27 cellular contexts compared by ENCODE assay signal in the genomic region with DNA sequence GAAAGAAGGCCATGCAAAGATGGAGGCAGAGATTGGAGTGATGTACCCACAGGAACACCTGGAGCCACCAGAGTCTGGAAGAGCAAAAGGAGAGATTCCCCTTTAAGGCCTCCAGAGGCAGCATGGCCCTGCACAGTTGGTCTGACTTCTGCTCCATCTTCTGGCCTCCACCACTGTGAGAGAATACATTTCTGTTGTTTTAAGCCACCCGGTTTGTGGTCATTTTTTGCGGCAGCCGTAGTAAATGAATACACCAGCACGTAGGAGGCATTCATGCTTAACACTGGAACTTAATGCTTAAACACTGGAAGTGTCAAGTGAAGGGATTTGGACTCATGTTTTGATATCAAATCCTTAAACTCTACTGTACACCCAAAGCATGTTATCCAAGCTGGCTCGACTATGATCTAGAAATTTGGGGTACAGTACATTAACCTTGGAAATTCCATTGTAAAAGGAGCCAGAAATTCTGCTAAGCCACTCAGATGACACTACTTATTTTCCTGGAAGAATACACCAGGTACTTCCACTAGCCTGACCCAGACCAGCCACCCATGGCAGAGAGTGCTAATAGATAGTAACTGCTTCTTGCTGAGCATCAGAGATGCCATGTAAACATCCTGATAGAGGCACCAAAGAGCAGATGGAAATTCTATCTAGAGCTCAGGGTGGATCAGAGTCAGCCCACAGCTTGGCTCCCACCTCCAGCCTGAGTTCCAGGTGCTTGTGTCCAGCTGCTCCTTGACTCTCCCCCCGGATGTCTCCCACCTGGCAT.
DNase-seq lines count a peak whose midpoint lies in the region; ATAC-seq, FAIRE-seq and TF ChIP-seq lines count a peak whose summit lies in the region.
"Had no signal": no experiment of that assay in that cellular context is flagged by ENCODE, and none has a peak within 500 bp of the region (broad histone marks: within the 10 kb centered on the region; RNA-seq: fewer than 3 reads in every experiment).

No MANE protein-coding gene starts in this region.

- no peak overlapping the region for H2AFZ ChIP-seq in GM23338
- H2AFZ ChIP-seq: PC-9 had no signal

- H3K9me3 ChIP-seq in BE2C (no peaks in the 10 kb centered on the region), prostate gland (no peaks in the 10 kb centered on the region)

- no peaks in the 10 kb centered on the region for H3K27me3 ChIP-seq in BE2C
- no peaks in the 10 kb centered on the region for H3K27me3 ChIP-seq in GM23338 (ENCODE audit: insufficient read depth)
- H3K27me3 ChIP-seq in prostate gland (replicated peaks; ENCODE audit: insufficient read depth), result no peaks in the 10 kb centered on the region

- H3K9me3 Mint-ChIP-seq in GM23338, result no peaks in the 10 kb centered on the region

- TF ChIP-seq POLR2A in prostate gland (IDR thresholded peaks at IDR 0.05) (no peak), GM12892 (IDR thresholded peaks at IDR 0.05; ENCODE audit: low read depth, low read length) (no peak)

- peaks cover 6% of the 10 kb centered on the region for H3K4me1 Mint-ChIP-seq in GM23338
- H3K4me1 Mint-ChIP-seq: IgD-negative memory B cell had no signal

- no peak overlapping the region for H3K27ac Mint-ChIP-seq in GM23338
- H3K27ac Mint-ChIP-seq: IgD-negative memory B cell had no signal

- H3K36me3 ChIP-seq in BE2C, result no peaks in the 10 kb centered on the region
- H3K36me3 ChIP-seq in GM23338 (ENCODE audit: insufficient read depth), result no peaks in the 10 kb centered on the region
- no peaks in the 10 kb centered on the region for H3K36me3 ChIP-seq in prostate gland

- H3K36me3 Mint-ChIP-seq in GM23338 (ENCODE audit: low read depth), result no peaks in the 10 kb centered on the region
- H3K36me3 Mint-ChIP-seq: IgD-negative memory B cell had no signal

- H4K20me1 ChIP-seq in GM23338 (replicated peaks; ENCODE audit: insufficient read depth), result no peaks in the 10 kb centered on the region

- FAIRE-seq in GM12892 (lab: Jason Lieb, UNC), result no peak
- FAIRE-seq: D721Med, GM12891, H1 had no signal

- no peaks in the 10 kb centered on the region for H3K79me2 ChIP-seq in GM23338 (replicated peaks; ENCODE audit: insufficient read depth)

- no peaks in the 10 kb centered on the region for H3F3A ChIP-seq in GM23338 (replicated peaks; ENCODE audit: low read depth)

- intact Hi-C loops in prostate gland (cut with DNase I), result no loop called here

- no peak overlapping the region for H3K4me3 Mint-ChIP-seq in GM23338
- H3K4me3 Mint-ChIP-seq: IgD-negative memory B cell had no signal

- H3K9me2 ChIP-seq in GM23338 (ENCODE audit: insufficient read depth), result no peaks in the 10 kb centered on the region

- 92% methylated on average over 6 of the region's 6 CpGs for WGBS in prostate gland

- DNase-seq in DMS 273 (lab: John Stamatoyannopoulos, UW; ENCODE audit: unreplicated experiment) (peak; percentile 11), DMS 273 treated with DMSO at 0.1 percent for 48 hours (lab: John Stamatoyannopoulos, UW) (no peak), BE2C (no peak), choroid plexus epithelial cell (ENCODE audit: low read depth) (no peak), kidney tubule cell (ENCODE audit: low spot score) (peak; percentile 83), GM23338 (ENCODE audit: low spot score) (no peak), prostate gland (ENCODE audit: low spot score) (no peak), GM12892 (ENCODE audit: insufficient read length) (no peak)
- DNase-seq: ACHN; DMS79 treated with DMSO at 0.1 percent for 48 hours; GF-D8; HCEC 1CT; MM.1S; NCI-H1694; NCI-H2029 treated with DMSO at 0.1 percent for 48 hours; NCI-H2227 treated with DMSO at 0.1 percent for 48 hours; NCI-H526 treated with DMSO at 0.1 percent for 48 hours; NK-92 treated with Interleukin-12 subunit alpha and Interleukin-12 subunit beta, amount 100 ng/mL, for 24 hours; PC-9; Right ventricle myocardium superior; RPMI8226 had no signal

- no peak overlapping the region for H3K4me3 ChIP-seq in BE2C (ENCODE audit: low read depth, low read length)
- no peak overlapping the region for H3K4me3 ChIP-seq in choroid plexus epithelial cell (ENCODE audit: low read depth, low read length)
- H3K4me3 ChIP-seq in GM23338, result no peak overlapping the region
- H3K4me3 ChIP-seq in prostate gland, result no peak overlapping the region
- H3K4me3 ChIP-seq: PC-9 had no signal

- TF ChIP-seq CTCF in BE2C (IDR thresholded peaks at IDR 0.05; ENCODE audit: low read depth, low read length) (0 out of 2 replicates have a peak, but pooled peaks have one; percentile 12), choroid plexus epithelial cell (conservative IDR thresholded peaks at IDR 0.05; ENCODE audit: low read depth, low read length) (peak; percentile 24), GM23338 (conservative IDR thresholded peaks at IDR 0.05; ENCODE audit: low read depth in 2 of 2) (no peak), prostate gland (IDR thresholded peaks at IDR 0.05) (no peak)

- no peak for ATAC-seq in GM23338

- H3K4me1 ChIP-seq in BE2C (peaks cover 22% of the 10 kb centered on the region), GM23338 (ENCODE audit: insufficient read depth) (peaks cover 3% of the 10 kb centered on the region; the same call in 1 of the 2 replicates), prostate gland (replicated peaks) (peaks cover 4% of the 10 kb centered on the region)

- peaks cover 1% of the 10 kb centered on the region for H3K27me3 Mint-ChIP-seq in GM23338 (ENCODE audit: insufficient read depth, low read depth, poor library complexity)

- H3K27ac ChIP-seq in GM23338 (ENCODE audit: low read depth) (no peak overlapping the region), prostate gland (no peak overlapping the region)
- H3K27ac ChIP-seq: 22Rv1, KMS-11, PC-9 had no signal

- no peak overlapping the region for H3K4me2 ChIP-seq in GM23338
- H3K4me2 ChIP-seq: KMS-11, PC-9 had no signal

TF ChIP-seq in GM23338, 12 proteins besides CTCF, POLR2A, EP300 and RAD21 (continues in another document):
- TF ChIP-seq, protein P1, sequence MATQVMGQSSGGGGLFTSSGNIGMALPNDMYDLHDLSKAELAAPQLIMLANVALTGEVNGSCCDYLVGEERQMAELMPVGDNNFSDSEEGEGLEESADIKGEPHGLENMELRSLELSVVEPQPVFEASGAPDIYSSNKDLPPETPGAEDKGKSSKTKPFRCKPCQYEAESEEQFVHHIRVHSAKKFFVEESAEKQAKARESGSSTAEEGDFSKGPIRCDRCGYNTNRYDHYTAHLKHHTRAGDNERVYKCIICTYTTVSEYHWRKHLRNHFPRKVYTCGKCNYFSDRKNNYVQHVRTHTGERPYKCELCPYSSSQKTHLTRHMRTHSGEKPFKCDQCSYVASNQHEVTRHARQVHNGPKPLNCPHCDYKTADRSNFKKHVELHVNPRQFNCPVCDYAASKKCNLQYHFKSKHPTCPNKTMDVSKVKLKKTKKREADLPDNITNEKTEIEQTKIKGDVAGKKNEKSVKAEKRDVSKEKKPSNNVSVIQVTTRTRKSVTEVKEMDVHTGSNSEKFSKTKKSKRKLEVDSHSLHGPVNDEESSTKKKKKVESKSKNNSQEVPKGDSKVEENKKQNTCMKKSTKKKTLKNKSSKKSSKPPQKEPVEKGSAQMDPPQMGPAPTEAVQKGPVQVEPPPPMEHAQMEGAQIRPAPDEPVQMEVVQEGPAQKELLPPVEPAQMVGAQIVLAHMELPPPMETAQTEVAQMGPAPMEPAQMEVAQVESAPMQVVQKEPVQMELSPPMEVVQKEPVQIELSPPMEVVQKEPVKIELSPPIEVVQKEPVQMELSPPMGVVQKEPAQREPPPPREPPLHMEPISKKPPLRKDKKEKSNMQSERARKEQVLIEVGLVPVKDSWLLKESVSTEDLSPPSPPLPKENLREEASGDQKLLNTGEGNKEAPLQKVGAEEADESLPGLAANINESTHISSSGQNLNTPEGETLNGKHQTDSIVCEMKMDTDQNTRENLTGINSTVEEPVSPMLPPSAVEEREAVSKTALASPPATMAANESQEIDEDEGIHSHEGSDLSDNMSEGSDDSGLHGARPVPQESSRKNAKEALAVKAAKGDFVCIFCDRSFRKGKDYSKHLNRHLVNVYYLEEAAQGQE (IDR thresholded peaks at IDR 0.05; ENCODE audit: unreplicated experiment), result no peak
- TF ChIP-seq EZH2 (IDR thresholded peaks at IDR 0.05; ENCODE audit: low read depth, unreplicated experiment), result no peak

Comparison
In these comparisons a context has a peak if more than half of its experiments do, and no peak if none do; other contexts are left out.
1. DNase-seq: peak in DMS 273 (single experiment) and kidney tubule cell (single experiment); none in DMS 273 treated with DMSO at 0.1 percent for 48 hours (single experiment), BE2C (single experiment), choroid plexus epithelial cell (single experiment), GM23338 (single experiment), prostate gland (single experiment) and GM12892 (single experiment).
2. CTCF ChIP-seq: peak in BE2C (single experiment) and choroid plexus epithelial cell (single experiment); none in GM23338 (0 of 2) and prostate gland (0 of 4).